ENCODE assay signal across 12 cellular contexts in the genomic region with DNA sequence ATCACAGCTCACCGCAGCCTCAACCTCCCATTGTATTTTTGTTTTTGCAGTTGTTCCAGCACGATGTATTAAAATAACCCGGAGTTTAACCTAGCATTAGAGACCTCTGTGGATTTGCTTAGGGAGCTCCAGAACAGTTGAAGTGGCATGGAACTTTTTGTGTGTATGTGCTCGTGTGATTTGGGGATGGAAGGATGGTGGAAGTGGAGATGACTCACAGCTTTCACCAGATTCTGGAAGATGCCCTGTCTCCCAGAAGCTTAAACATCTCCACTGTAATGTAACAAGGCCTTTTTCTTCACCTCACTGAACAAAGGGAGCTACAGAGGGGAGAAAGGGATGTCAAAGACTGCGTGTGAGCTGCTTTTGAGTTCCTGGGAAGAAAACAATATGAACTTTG.
DNase-seq lines count a peak whose midpoint lies in the region; ATAC-seq and TF ChIP-seq lines count a peak whose summit lies in the region.
"Had no signal": no experiment of that assay in that cellular context is flagged by ENCODE, and none has a peak within 500 bp of the region (broad histone marks: within the 10 kb centered on the region; RNA-seq: fewer than 3 reads in every experiment).

No MANE protein-coding gene starts in this region.

- no peak for TF ChIP-seq EP300 in sigmoid colon (IDR thresholded peaks at IDR 0.05)

- H3K4me3 ChIP-seq in AG10803 (ENCODE audit: low read length) (no peak overlapping the region), adipocyte (ENCODE audit: low read length) (no peak overlapping the region), sigmoid colon (no peak overlapping the region)

- peak overlapping the region; percentile 78 for H3K9ac ChIP-seq in adipocyte (ENCODE audit: low read length)

- TF ChIP-seq CTCF in AG10803 (conservative IDR thresholded peaks at IDR 0.05; ENCODE audit: low read length): no peak
- TF ChIP-seq CTCF in sigmoid colon (IDR thresholded peaks at IDR 0.05): no peak

- intact Hi-C loops in sigmoid colon (cut with DNase I): loop anchor here (5.0 to 10.0 kb wide), 4 partner anchors 37 to 220 kb away; no protein-coding TSS in a partner anchor

- no peaks in the 10 kb centered on the region for H3K27me3 ChIP-seq in adipocyte (replicated peaks; ENCODE audit: control insufficient read depth, insufficient read depth, low read length)
- no peaks in the 10 kb centered on the region for H3K27me3 ChIP-seq in sigmoid colon

- H3K36me3 ChIP-seq in adipocyte (ENCODE audit: control insufficient read depth, insufficient read depth, low read length, severe bottlenecking) (no peaks in the 10 kb centered on the region), sigmoid colon (no peaks in the 10 kb centered on the region)

- peak overlapping the region; percentile 72 to 87 (median 82) for H3K27ac ChIP-seq in sigmoid colon

- peaks cover 45% of the 10 kb centered on the region for H3K4me1 ChIP-seq in adipocyte (ENCODE audit: control insufficient read depth, insufficient read depth, low read length)
- peaks cover 0 to 82% (median 75%) of the 10 kb centered on the region in 4 donors for H3K4me1 ChIP-seq in sigmoid colon

- WGBS in sigmoid colon, 2 donors: 86 to 91% methylated on average over 5 of the region's 5 CpGs

- H3K9me3 ChIP-seq in adipocyte (ENCODE audit: control insufficient read depth, low read length) (peaks cover 15% of the 10 kb centered on the region), sigmoid colon (peaks cover 0 to 11% (median 6%) of the 10 kb centered on the region in 4 donors)

- TF ChIP-seq POLR2A in sigmoid colon (IDR thresholded peaks at IDR 0.05): no peak

- DNase-seq in AG10803 (ENCODE audit: low read depth) (peak; percentile 43), adipocyte (ENCODE audit: low read depth) (no peak), iris pigment epithelial cell (ENCODE audit: low read depth) (peak; percentile 20), sigmoid colon (no peak), cerebellar nuclear complex (lab: John Stamatoyannopoulos, UW) (no peak)
- DNase-seq in stimulated activated naive CD4-positive, alpha-beta T cell (lab: John Stamatoyannopoulos, UW): no peak
- DNase-seq: activated CD8-positive, alpha-beta T cell treated with anti-CD3 and anti-CD28 coated beads for 36 hours; central memory CD4-positive, alpha-beta T cell; NCI-H1417; T-helper 9 cell had no signal

- ATAC-seq in activated CD4-positive, CD25-positive, alpha-beta regulatory T cell treated with anti-CD3 and anti-CD28 coated beads, Interleukin-2, amount 50 U/mL, for 24 hours: no peak
- no peak for ATAC-seq in HG03571 (IDR thresholded peaks at IDR 0.05; ENCODE audit: unreplicated experiment)
- ATAC-seq: activated CD8-positive, alpha-beta T cell treated with anti-CD3 and anti-CD28 coated beads for 36 hours had no signal

Comparison
In these comparisons a context has a peak if more than half of its experiments do, and no peak if none do; other contexts are left out.
1. DNase-seq: peak in AG10803 (single experiment) and iris pigment epithelial cell (single experiment); none in adipocyte (single experiment), sigmoid colon (single experiment), stimulated activated naive CD4-positive, alpha-beta T cell (0 of 6) and cerebellar nuclear complex (0 of 2).